ENCODE assay signal across 34 cellular contexts in genomic region chr4:2698504-2698903, GRCh38. TPM values are rescaled to one million over a fixed set of nuclear protein-coding genes. Genes with fewer than 3 reads are reported as not detected.
DNase-seq lines count a peak whose midpoint lies in the region; ATAC-seq, FAIRE-seq and TF ChIP-seq lines count a peak whose summit lies in the region.
"Had no signal": no experiment of that assay in that cellular context is flagged by ENCODE, and none has a peak within 500 bp of the region (broad histone marks: within the 10 kb centered on the region; RNA-seq: fewer than 3 reads in every experiment).

No MANE protein-coding gene starts in this region.

- peaks cover 9% of the 10 kb centered on the region for H3K4me1 Mint-ChIP-seq in activated CD4-positive, alpha-beta T cell treated with anti-CD3 and anti-CD28 coated beads for 36 hours
- H3K4me1 Mint-ChIP-seq in stimulated activated effector memory CD8-positive, alpha-beta T cell treated with anti-CD3 and anti-CD28 coated beads, Interleukin-12 subunit alpha, Interleukin-12 subunit beta, amount 100 ng/mL, for 72 hours, result peaks cover 4% of the 10 kb centered on the region
- H3K4me1 Mint-ChIP-seq: neural progenitor cell had no signal

- TF ChIP-seq EP300 in K562 (IDR thresholded peaks at IDR 0.05; ENCODE audit: low read length), result no peak

- TF ChIP-seq POLR2A in K562 (conservative IDR thresholded peaks at IDR 0.05), result no peak

- peaks cover 49% of the 10 kb centered on the region for H3K4me1 ChIP-seq in Karpas-422 (ENCODE audit: low read length)
- no peaks in the 10 kb centered on the region for H3K4me1 ChIP-seq in K562 (replicated peaks in 1 of 2; ENCODE audit: control insufficient read depth in 2 of 2, insufficient read depth in 2 of 2, low read length in 2 of 2)
- H3K4me1 ChIP-seq: neural progenitor cell, transverse colon had no signal

- no peaks in the 10 kb centered on the region for H4K20me1 ChIP-seq in Karpas-422 (ENCODE audit: insufficient read depth, low read depth, low read length)
- no peaks in the 10 kb centered on the region for H4K20me1 ChIP-seq in K562 (replicated peaks; ENCODE audit: control insufficient read depth, insufficient read depth, low read length)

- no peaks in the 10 kb centered on the region for H3K9me2 ChIP-seq in Karpas-422 (replicated peaks; ENCODE audit: insufficient read depth, low read length)

- no peaks in the 10 kb centered on the region for H3K27me3 Mint-ChIP-seq in activated CD4-positive, alpha-beta T cell treated with anti-CD3 and anti-CD28 coated beads for 36 hours

- TF ChIP-seq RAD21 in K562 (CRISPR knock-in tag; conservative IDR thresholded peaks at IDR 0.05 in 1 of 2, IDR thresholded peaks at IDR 0.05 in 1 of 2), result no peak

- H3K36me3 Mint-ChIP-seq in activated CD4-positive, alpha-beta T cell treated with anti-CD3 and anti-CD28 coated beads for 36 hours (ENCODE audit: low read depth), result peaks cover 68% of the 10 kb centered on the region
- peaks cover 99% of the 10 kb centered on the region for H3K36me3 Mint-ChIP-seq in stimulated activated effector memory CD8-positive, alpha-beta T cell treated with anti-CD3 and anti-CD28 coated beads, Interleukin-12 subunit alpha, Interleukin-12 subunit beta, amount 100 ng/mL, for 72 hours

- H3K4me3 ChIP-seq in Karpas-422 (ENCODE audit: low read length), result no peak overlapping the region
- H3K4me3 ChIP-seq in K562, result no peak overlapping the region
- H3K4me3 ChIP-seq: coronary artery, neural progenitor cell, Peyer's patch, spleen, transverse colon had no signal

- TF ChIP-seq CTCF in K562 (IDR thresholded peaks at IDR 0.05 in 2 of 3, conservative IDR thresholded peaks at IDR 0.05 in 1 of 3; ENCODE audit: insufficient read depth in 2 of 3, low read depth in 1 of 3, low read length in 3 of 3), result no peak

- ATAC-seq in activated CD4-positive, alpha-beta T cell treated with anti-CD3 and anti-CD28 coated beads for 36 hours, result peak; percentile 23
- no peak for ATAC-seq in K562
- no peak for ATAC-seq in stimulated activated effector memory CD8-positive, alpha-beta T cell treated with anti-CD3 and anti-CD28 coated beads, Interleukin-12 subunit alpha, Interleukin-12 subunit beta, amount 100 ng/mL, for 72 hours
- ATAC-seq in HG02981 (IDR thresholded peaks at IDR 0.05; ENCODE audit: unreplicated experiment), result no peak
- ATAC-seq: HCT116, left colon, right cardiac atrium had no signal

- intact Hi-C loops in activated CD4-positive, alpha-beta T cell treated with anti-CD3 and anti-CD28 coated beads for 36 hours (cut with DNase I, micrococcal nuclease), result no loop called here
- intact Hi-C loops in K562 (cut with micrococcal nuclease), result no loop called here
- intact Hi-C loops in posterior vena cava (cut with DNase I), result no loop called here

- no peak overlapping the region for H3K4me3 Mint-ChIP-seq in activated CD4-positive, alpha-beta T cell treated with anti-CD3 and anti-CD28 coated beads for 36 hours
- no peak overlapping the region for H3K4me3 Mint-ChIP-seq in stimulated activated effector memory CD8-positive, alpha-beta T cell treated with anti-CD3 and anti-CD28 coated beads, Interleukin-12 subunit alpha, Interleukin-12 subunit beta, amount 100 ng/mL, for 72 hours
- H3K4me3 Mint-ChIP-seq: neural progenitor cell had no signal

- H3K4me2 ChIP-seq in Karpas-422 (ENCODE audit: low read depth, low read length, poor library complexity, severe bottlenecking), result no peak overlapping the region
- H3K4me2 ChIP-seq in K562 (ENCODE audit: insufficient read depth, low read length), result no peak overlapping the region
- H3K4me2 ChIP-seq: neural progenitor cell had no signal

- H3K79me2 ChIP-seq in Karpas-422 (ENCODE audit: low read length) (peaks cover 27% of the 10 kb centered on the region), K562 (ENCODE audit: control insufficient read depth, insufficient read depth, low read length) (no peaks in the 10 kb centered on the region)
- H3K79me2 ChIP-seq: parathyroid adenoma had no signal

- no TSS peak for BruUV-seq in K562 (replicated peaks; lab: Mats Ljungman, UMichigan)

- H3K9me3 ChIP-seq in Karpas-422 (ENCODE audit: low read length) (no peaks in the 10 kb centered on the region), K562 (replicated peaks; ENCODE audit: control insufficient read depth, insufficient read depth, low read depth, low read length) (no peaks in the 10 kb centered on the region)
- H3K9me3 ChIP-seq: Peyer's patch, spleen, transverse colon had no signal

- H3K9me1 ChIP-seq in K562 (ENCODE audit: control insufficient read depth, insufficient read depth, low read length), result no peaks in the 10 kb centered on the region

- no peak for FAIRE-seq in K562 (lab: Jason Lieb, UNC)
- FAIRE-seq: G401.6 had no signal

- POLR2A ChIA-PET in activated CD4-positive, alpha-beta T cell treated with anti-CD3 and anti-CD28 coated beads for 36 hours (lab: Charles Lee), result no interaction called here
- POLR2A ChIA-PET in K562 (lab: Yijun Ruan, JAX), result no interaction called here

- peak overlapping the region; percentile 57 for H3K27ac Mint-ChIP-seq in activated CD4-positive, alpha-beta T cell treated with anti-CD3 and anti-CD28 coated beads for 36 hours
- H3K27ac Mint-ChIP-seq in stimulated activated effector memory CD8-positive, alpha-beta T cell treated with anti-CD3 and anti-CD28 coated beads, Interleukin-12 subunit alpha, Interleukin-12 subunit beta, amount 100 ng/mL, for 72 hours, result peak overlapping the region; percentile 23
- H3K27ac Mint-ChIP-seq: neural progenitor cell had no signal

- H3K27ac ChIP-seq in Karpas-422 (ENCODE audit: low read length), result peak overlapping the region; percentile 100
- H3K27ac ChIP-seq in K562 (ENCODE audit: extremely low read depth, low read depth, low read length), result no peak overlapping the region
- H3K27ac ChIP-seq: 22Rv1, coronary artery, epithelial cell of prostate, neural progenitor cell, parathyroid adenoma, transverse colon had no signal

- H3K9ac ChIP-seq in Karpas-422 (ENCODE audit: low read length) (no peak overlapping the region), K562 (ENCODE audit: insufficient read depth in 1 of 2, low read depth in 2 of 2, low read length in 2 of 2) (no peak overlapping the region)
- H3K9ac ChIP-seq: neural progenitor cell, parathyroid adenoma had no signal

- no peak for DNase-seq in activated CD4-positive, alpha-beta T cell treated with anti-CD3 and anti-CD28 coated beads for 36 hours
- DNase-seq in activated CD4-positive, alpha-beta T cell treated with anti-CD3 and anti-CD28 coated beads for 1 hour, result no peak
- DNase-seq in Karpas-422 (no peak), K562 (ENCODE audit: extremely low read depth in 1 of 4, low spot score in 3 of 4) (no peak), posterior vena cava (ENCODE audit: low spot score) (no peak), NCI-H69 (lab: John Stamatoyannopoulos, UW) (no peak)
- no peak for DNase-seq in stimulated activated effector memory CD8-positive, alpha-beta T cell treated with anti-CD3 and anti-CD28 coated beads, Interleukin-12 subunit alpha, Interleukin-12 subunit beta, amount 100 ng/mL, for 72 hours (ENCODE audit: low spot score in 2 of 2)
- DNase-seq: activated CD4-positive, alpha-beta T cell treated with anti-CD3 and anti-CD28 coated beads for 48 hours; activated naive CD4-positive, alpha-beta T cell treated with Interleukin-2 at 50 U/mL for 16 hours; DMS79; effector memory CD4-positive, alpha-beta T cell; left colon; mammary epithelial cell; MV-4-11; NCI-H1436; NCI-H2081 treated with DMSO at 0.1 percent for 48 hours; NCI-H2227 treated with DMSO at 0.1 percent for 48 hours; NCI-H748 treated with DMSO at 0.1 percent for 48 hours; right cardiac atrium; SIG-M5; spleen; stimulated activated CD4-positive, alpha-beta T cell treated with anti-CD3 and anti-CD28 coated beads, Interleukin-2, amount 100 ng/mL, for 24 hours; SW 1271; T-helper 9 cell; transverse colon had no signal

- H2AFZ ChIP-seq in Karpas-422 (ENCODE audit: low read length) (no peak overlapping the region), K562 (ENCODE audit: low read depth, low read length) (no peak overlapping the region)
- H2AFZ ChIP-seq: neural progenitor cell, parathyroid adenoma had no signal

- H3K27me3 ChIP-seq in Karpas-422 (ENCODE audit: low read length) (no peaks in the 10 kb centered on the region), K562 (ENCODE audit: control insufficient read depth in 2 of 2, insufficient read depth in 2 of 2, low read length in 2 of 2) (no peaks in the 10 kb centered on the region)
- H3K27me3 ChIP-seq: neural progenitor cell, Peyer's patch, spleen, transverse colon had no signal

- no peaks in the 10 kb centered on the region for H3K9me3 Mint-ChIP-seq in activated CD4-positive, alpha-beta T cell treated with anti-CD3 and anti-CD28 coated beads for 36 hours (ENCODE audit: low read depth)
- no peaks in the 10 kb centered on the region for H3K9me3 Mint-ChIP-seq in stimulated activated effector memory CD8-positive, alpha-beta T cell treated with anti-CD3 and anti-CD28 coated beads, Interleukin-12 subunit alpha, Interleukin-12 subunit beta, amount 100 ng/mL, for 72 hours
- H3K9me3 Mint-ChIP-seq: neural progenitor cell had no signal

- H3K36me3 ChIP-seq in Karpas-422 (ENCODE audit: insufficient read depth, low read length), result peaks cover 27% of the 10 kb centered on the region
- peaks cover 94% of the 10 kb centered on the region; the same call in 2 of the 3 replicates for H3K36me3 ChIP-seq in K562 (ENCODE audit: control insufficient read depth, insufficient read depth, low read length)

- CTCF ChIA-PET in activated CD4-positive, alpha-beta T cell treated with anti-CD3 and anti-CD28 coated beads for 36 hours (lab: Charles Lee), result no interaction called here
- CTCF ChIA-PET in K562 (lab: Yijun Ruan, JAX; ENCODE audit: low intra/inter-chr PET ratio), result no interaction called here

- in situ Hi-C loops in K562 (cut with MboI), result no loop called here

- 83% methylated on average over 1 of the region's 1 CpG for WGBS in K562 (ENCODE audit: insufficient coverage, low coverage, missing lambda C conversion rate)

RNA-seq across cellular contexts. Expression of gene TNIP2, which starts 57.6 kb away (rescaled TPM):
- total RNA-seq in activated CD4-positive, alpha-beta T cell treated with anti-CD3 and anti-CD28 coated beads for 36 hours, result 10 to 100 TPM; 50.6 to 59.4 TPM
- 30.6 and 92.0 TPM in 2 replicates for total RNA-seq in Karpas-422 (2014; rRNA removed; shearing (Covaris generic); ENCODE audit: low replicate concordance)
- 24.5 and 78.1 TPM in 2 replicates for total RNA-seq in K562 (2011; cell fraction: chromatin; rRNA removed; ENCODE audit: low replicate concordance)
- total RNA-seq in K562 (2011; cell fraction: nucleolus; rRNA removed), result 49.7 and 54.7 TPM in 2 replicates
- total RNA-seq in K562 (2011; cell fraction: nucleoplasm; rRNA removed), result 30.4 and 33.4 TPM in 2 replicates
- total RNA-seq in K562 (2014; rRNA removed), result 42.6 and 46.7 TPM in 2 replicates
- total RNA-seq in K562 (2014; rRNA removed; fragmentation: Illumina TruSeq; extraction: Trizol), result 11.6 and 13.1 TPM in 2 replicates
- total RNA-seq in K562 (2015; rRNA removed; fragmentation: Illumina TruSeq; extraction: Trizol), result 19.5 and 21.9 TPM in 2 replicates
- total RNA-seq in K562 (2021), result 32.2 and 35.8 TPM in 2 replicates
- 17.5 and 21.8 TPM in 2 replicates for polyA plus RNA-seq in K562 (2011; rRNA removed)
- 16.5 and 28.2 TPM in 2 replicates for polyA plus RNA-seq in K562 (2011; cell fraction: cytosol; rRNA removed)
- 49.0 and 90.0 TPM in 2 replicates for polyA plus RNA-seq in K562 (2011; cell fraction: nucleus; rRNA removed)
- polyA plus RNA-seq in K562 (2012), result 30.8 and 32.9 TPM in 2 replicates
- 12.1 and 18.3 TPM in 2 replicates for polyA plus RNA-seq in K562 (2014; fragmentation: Illumina TruSeq; extraction: Trizol)
- 1 to 10 TPM in 1 of 2 experiments, under 1 TPM in 1; 0.61 to 1.1 TPM for polyA plus RNA-seq in K562 (2014; fragmentation: Nextera tagmentation; extraction: Ambion mirVana)
- polyA plus RNA-seq in K562 (2014; rRNA removed), result 38.1 and 38.2 TPM in 2 replicates
- polyA minus RNA-seq in K562 (2011; rRNA and poly(A)+ RNA removed), result 10.0 and 16.8 TPM in 2 replicates
- polyA minus RNA-seq in K562 (2011; cell fraction: cytosol; rRNA and poly(A)+ RNA removed), result 13.7 and 14.7 TPM in 2 replicates
- polyA minus RNA-seq in K562 (2011; cell fraction: nucleus; rRNA and poly(A)+ RNA removed), result 16.4 and 17.5 TPM in 2 replicates
- 10 to 100 TPM; 25.4 to 29.2 TPM for total RNA-seq in posterior vena cava
